In the genomic region with DNA sequence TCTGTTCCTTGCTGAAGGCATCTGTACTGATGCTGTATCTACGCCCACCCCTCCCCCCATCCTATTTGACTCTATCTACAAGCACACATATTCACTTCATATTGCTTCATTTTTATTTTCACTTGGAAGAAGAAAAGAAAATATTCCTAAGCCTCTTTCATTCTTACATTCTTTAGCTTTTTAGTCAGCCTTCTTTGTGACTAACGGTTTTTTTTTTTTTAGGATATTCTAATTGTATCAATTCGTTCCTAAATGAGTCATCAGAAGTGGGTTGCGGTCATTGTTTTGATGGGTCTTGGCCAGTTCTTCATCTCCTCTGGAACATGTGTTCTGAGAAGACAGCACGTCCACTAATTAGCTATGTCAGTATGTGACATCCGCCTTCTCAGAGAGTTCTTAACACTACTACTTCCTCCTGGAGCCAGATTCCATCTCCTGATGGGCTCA, we compare ENCODE assay signal across 14 cellular contexts.
DNase-seq lines count a peak whose midpoint lies in the region; ATAC-seq, FAIRE-seq and TF ChIP-seq lines count a peak whose summit lies in the region.
"Had no signal": no experiment of that assay in that cellular context is flagged by ENCODE, and none has a peak within 500 bp of the region (broad histone marks: within the 10 kb centered on the region; RNA-seq: fewer than 3 reads in every experiment).

No MANE protein-coding gene starts in this region.

- ATAC-seq in A549 (no peak; a peak in 1 of 6 replicates), HG02852 (IDR thresholded peaks at IDR 0.05; ENCODE audit: unreplicated experiment) (no peak)

- no peaks in the 10 kb centered on the region for H3K9me3 Mint-ChIP-seq in HFFc6

- CTCF ChIA-PET in A549 (lab: Yijun Ruan, JAX) = interaction anchor here (0.7 to 1.6 kb wide), 4 partner anchors 12 to 169 kb away, joined by 3 to 4 read pairs (median 3); no protein-coding TSS in a partner anchor

- intact Hi-C loops in ascending aorta (cut with DNase I) = no loop called here

- H3K27ac Mint-ChIP-seq in HFFc6 = peak overlapping the region; percentile 90

- H3K27ac ChIP-seq in A549 = no peak overlapping the region
- H3K27ac ChIP-seq in ascending aorta = peak overlapping the region; percentile 22 to 49
- H3K27ac ChIP-seq: BLaER1 treated with 17β-estradiol and CSF1 and Interleukin-3, amounts not matched to agents 10 nM and 100 nM; SK-N-MC had no signal

- WGBS in A549 (ENCODE audit: missing lambda C conversion rate) = 89% methylated on average over 6 of the region's 6 CpGs

- H3K27me3 Mint-ChIP-seq in HFFc6 (ENCODE audit: insufficient read depth) = peaks cover 9% of the 10 kb centered on the region

- POLR2A ChIA-PET in A549 (lab: Yijun Ruan, JAX) = no interaction called here

- H3K4me3 ChIP-seq in A549 (no peak overlapping the region), ascending aorta (no peak overlapping the region)
- H3K4me3 ChIP-seq: BLaER1 treated with 17β-estradiol and CSF1 and Interleukin-3, amounts not matched to agents 10 nM and 100 nM; SK-N-MC had no signal

- peak overlapping the region; percentile 77 for H3K4me3 Mint-ChIP-seq in HFFc6

- H3K27me3 ChIP-seq in ascending aorta = no peaks in the 10 kb centered on the region
- H3K27me3 ChIP-seq: BLaER1 treated with 17β-estradiol and CSF1 and Interleukin-3, amounts not matched to agents 10 nM and 100 nM had no signal

- no peak for TF ChIP-seq CTCF in A549 (IDR thresholded peaks at IDR 0.05)
- no peak for TF ChIP-seq CTCF in HFFc6 (IDR thresholded peaks at IDR 0.05)
- TF ChIP-seq CTCF in ascending aorta (IDR thresholded peaks at IDR 0.05) = no peak

- TF ChIP-seq EP300 in A549 (IDR thresholded peaks at IDR 0.05) = no peak

- H3K9me3 ChIP-seq in A549 (no peaks in the 10 kb centered on the region), ascending aorta (no peaks in the 10 kb centered on the region)

- peaks cover 0 to 15% of the 10 kb centered on the region in 2 donors for H3K36me3 ChIP-seq in ascending aorta

- no peak for TF ChIP-seq RAD21 in A549 (conservative IDR thresholded peaks at IDR 0.05 in 1 of 2, IDR thresholded peaks at IDR 0.05 in 1 of 2)

- no peak for TF ChIP-seq POLR2A in A549 (IDR thresholded peaks at IDR 0.05; ENCODE audit: low read length)

- H3K36me3 Mint-ChIP-seq in HFFc6 (ENCODE audit: low read depth) = peaks cover 77% of the 10 kb centered on the region

- FAIRE-seq in A549 (lab: Jason Lieb, UNC) = no peak
- FAIRE-seq: small intestine had no signal

- H3K4me1 Mint-ChIP-seq in HFFc6 (ENCODE audit: low read depth) = peaks cover 78% of the 10 kb centered on the region

- DNase-seq in A549 (ENCODE audit: low read depth in 1 of 2, low spot score in 1 of 2) = no peak
- peak; percentile 98 for DNase-seq in HFFc6
- DNase-seq in ascending aorta (ENCODE audit: low spot score in 2 of 2) = no peak
- DNase-seq in iris pigment epithelial cell (ENCODE audit: low read depth) = peak; percentile 90
- no peak for DNase-seq in HT-29 (ENCODE audit: low spot score)
- no peak for DNase-seq in NCI-H187 treated with DMSO at 0.1 percent for 48 hours (lab: John Stamatoyannopoulos, UW)
- no peak for DNase-seq in NCI-H748 (lab: John Stamatoyannopoulos, UW; ENCODE audit: unreplicated experiment)
- DNase-seq: anterior cingulate cortex; mesendoderm; small intestine; stimulated activated CD8-positive, alpha-beta memory T cell treated with anti-CD3 and anti-CD28 coated beads, Interleukin-4, amount 100 ng/mL, for 48 hours had no signal

- H3K4me1 ChIP-seq in A549 (no peaks in the 10 kb centered on the region), ascending aorta (peaks cover 0 to 9% of the 10 kb centered on the region in 2 donors)
- H3K4me1 ChIP-seq: BLaER1 treated with 17β-estradiol and CSF1 and Interleukin-3, amounts not matched to agents 10 nM and 100 nM had no signal

- H3K4me2 ChIP-seq in A549 = no peak overlapping the region
- H3K4me2 ChIP-seq: BLaER1 treated with 17β-estradiol and CSF1 and Interleukin-3, amounts not matched to agents 10 nM and 100 nM had no signal

TF ChIP-seq in A549, 52 proteins besides CTCF, POLR2A, EP300 and RAD21:
- TF ChIP-seq ZC3H11A (IDR thresholded peaks at IDR 0.05) = no peak
- TF ChIP-seq, protein P1, sequence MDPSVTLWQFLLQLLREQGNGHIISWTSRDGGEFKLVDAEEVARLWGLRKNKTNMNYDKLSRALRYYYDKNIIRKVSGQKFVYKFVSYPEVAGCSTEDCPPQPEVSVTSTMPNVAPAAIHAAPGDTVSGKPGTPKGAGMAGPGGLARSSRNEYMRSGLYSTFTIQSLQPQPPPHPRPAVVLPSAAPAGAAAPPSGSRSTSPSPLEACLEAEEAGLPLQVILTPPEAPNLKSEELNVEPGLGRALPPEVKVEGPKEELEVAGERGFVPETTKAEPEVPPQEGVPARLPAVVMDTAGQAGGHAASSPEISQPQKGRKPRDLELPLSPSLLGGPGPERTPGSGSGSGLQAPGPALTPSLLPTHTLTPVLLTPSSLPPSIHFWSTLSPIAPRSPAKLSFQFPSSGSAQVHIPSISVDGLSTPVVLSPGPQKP (IDR thresholded peaks at IDR 0.05; ENCODE audit: low read depth, low read length) = no peak
- TF ChIP-seq FOSL2 (IDR thresholded peaks at IDR 0.05) = no peak
- TF ChIP-seq FOSL2 (CRISPR knock-in tag; IDR thresholded peaks at IDR 0.05) = peak; percentile 42; the same call in 1 of the 2 replicates
- TF ChIP-seq CHD2 (IDR thresholded peaks at IDR 0.05; ENCODE audit: low read length, partially characterized antibody) = no peak

Comparison
In these comparisons a context has a peak if more than half of its experiments do, and no peak if none do; other contexts are left out.
1. DNase-seq: peak in HFFc6 (single experiment) and iris pigment epithelial cell (single experiment); none in A549 (0 of 2), ascending aorta (0 of 2), HT-29 (single experiment), NCI-H187 treated with DMSO at 0.1 percent for 48 hours (single experiment) and NCI-H748 (single experiment).
2. H3K27ac ChIP-seq: peak in ascending aorta (2 of 2); none in A549 (0 of 2).